Comparison of ENCODE assay signal across 10 cellular contexts in the genomic region with DNA sequence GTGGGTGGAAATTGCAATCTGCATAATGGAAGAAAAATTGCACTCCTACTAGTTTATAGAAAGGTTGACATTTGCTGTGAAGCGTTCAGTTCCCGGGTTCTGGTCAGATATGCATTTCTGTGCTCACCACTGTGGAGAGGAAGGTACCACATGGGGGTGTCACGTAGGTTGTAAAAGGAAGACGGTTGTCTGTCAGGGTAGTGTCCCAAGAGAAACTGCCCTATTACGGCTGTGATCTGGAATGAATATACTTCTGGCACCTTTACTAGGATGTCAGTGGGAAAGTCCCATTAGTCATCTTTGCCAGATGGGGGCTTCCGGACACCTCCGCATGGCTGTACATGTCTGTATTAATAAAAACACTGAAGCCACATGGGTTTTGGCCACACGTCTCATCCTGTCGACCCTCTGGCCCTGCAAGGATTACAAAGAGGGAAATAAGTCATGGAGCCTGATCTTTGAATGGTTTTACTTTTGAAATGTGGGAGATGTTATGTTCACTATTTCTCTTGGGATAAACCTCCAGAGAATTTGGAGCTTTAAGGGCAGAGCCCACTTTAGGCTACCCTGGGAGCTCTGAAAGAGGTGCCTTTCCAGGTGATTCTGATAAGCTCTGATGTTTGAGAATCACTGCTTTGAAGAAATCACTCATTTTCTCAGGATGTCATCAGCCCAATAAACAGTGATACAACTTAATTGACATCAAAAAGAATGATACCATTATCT.
DNase-seq lines count a peak whose midpoint lies in the region; ATAC-seq and TF ChIP-seq lines count a peak whose summit lies in the region.
"Had no signal": no experiment of that assay in that cellular context is flagged by ENCODE, and none has a peak within 500 bp of the region (broad histone marks: within the 10 kb centered on the region; RNA-seq: fewer than 3 reads in every experiment).

No MANE protein-coding gene starts in this region.

- H3K27me3 ChIP-seq in tibial nerve, result no peaks in the 10 kb centered on the region
- H3K27me3 ChIP-seq: pancreas had no signal

- TF ChIP-seq EP300 in tibial nerve (IDR thresholded peaks at IDR 0.05), result no peak

- 68 to 78% methylated on average over 9 of the region's 9 CpGs for WGBS in tibial nerve, 2 donors

- no peak overlapping the region for H3K27ac ChIP-seq in tibial nerve
- H3K27ac ChIP-seq: C4-2B, pancreas had no signal

- peaks cover 56% of the 10 kb centered on the region for H3K4me1 Mint-ChIP-seq in activated naive CD8-positive, alpha-beta T cell (ENCODE audit: low read depth)
- H3K4me1 Mint-ChIP-seq in immature natural killer cell, result peaks cover 0 to 15% of the 10 kb centered on the region in 2 donors

- no peak overlapping the region for H3K4me3 ChIP-seq in tibial nerve
- H3K4me3 ChIP-seq: pancreas had no signal

- peak overlapping the region; percentile 51 for H3K4me3 Mint-ChIP-seq in activated naive CD8-positive, alpha-beta T cell
- peak overlapping the region in 1 of 5 donors; percentile 0 for H3K4me3 Mint-ChIP-seq in immature natural killer cell

- H3K36me3 Mint-ChIP-seq in activated naive CD8-positive, alpha-beta T cell, result peaks cover 6% of the 10 kb centered on the region
- no peaks in the 10 kb centered on the region for H3K36me3 Mint-ChIP-seq in immature natural killer cell

- peak overlapping the region; percentile 95 for H3K27ac Mint-ChIP-seq in activated naive CD8-positive, alpha-beta T cell
- H3K27ac Mint-ChIP-seq in immature natural killer cell, result peak overlapping the region in 1 of 6 donors; percentile 1

- no peaks in the 10 kb centered on the region for H3K4me1 ChIP-seq in tibial nerve
- H3K4me1 ChIP-seq: pancreas had no signal

- no peaks in the 10 kb centered on the region for H3K27me3 Mint-ChIP-seq in activated naive CD8-positive, alpha-beta T cell
- H3K27me3 Mint-ChIP-seq in immature natural killer cell (ENCODE audit: low read depth in 3 of 3), result peaks cover 0 to 3% (median 2%) of the 10 kb centered on the region in 3 donors

- H3K9me3 Mint-ChIP-seq in activated naive CD8-positive, alpha-beta T cell (ENCODE audit: low read depth), result peaks cover 4% of the 10 kb centered on the region
- H3K9me3 Mint-ChIP-seq in immature natural killer cell, result no peaks in the 10 kb centered on the region

- TF ChIP-seq CTCF in tibial nerve (IDR thresholded peaks at IDR 0.05), result no peak

- no peaks in the 10 kb centered on the region for H3K9me3 ChIP-seq in tibial nerve
- H3K9me3 ChIP-seq: pancreas had no signal

- ATAC-seq in GM19463 (IDR thresholded peaks at IDR 0.05; ENCODE audit: unreplicated experiment) (peak; percentile 69), HG03460 (IDR thresholded peaks at IDR 0.05; ENCODE audit: unreplicated experiment) (peak; percentile 76)

- TF ChIP-seq POLR2A in tibial nerve (IDR thresholded peaks at IDR 0.05), result no peak

- in situ Hi-C loops in ACHN (cut with HindIII; ENCODE audit: low pct_ligation_motif_present, low pct_unique_long_range_greater_than_20kb, low sequenced_read_pairs), result no loop called here

- no peaks in the 10 kb centered on the region for H3K36me3 ChIP-seq in tibial nerve
- H3K36me3 ChIP-seq: pancreas had no signal

- peak; percentile 2 for DNase-seq in ACHN
- DNase-seq in stimulated activated CD8-positive, alpha-beta memory T cell treated with anti-CD3 and anti-CD28 coated beads, Interleukin-12 subunit alpha, Interleukin-12 subunit beta, amount 100 ng/mL, for 24 hours (ENCODE audit: extremely low read depth), result peak; percentile 39
- no peak for DNase-seq in tibial nerve (ENCODE audit: low spot score in 2 of 2)
- DNase-seq in iPS-NIHi11 (ENCODE audit: low spot score), result no peak
- no peak for DNase-seq in immature natural killer cell
- DNase-seq: pancreas had no signal

Comparison
In these comparisons a context has a peak if more than half of its experiments do, and no peak if none do; other contexts are left out.
1. DNase-seq: peak in ACHN (single experiment) and stimulated activated CD8-positive, alpha-beta memory T cell treated with anti-CD3 and anti-CD28 coated beads, Interleukin-12 subunit alpha, Interleukin-12 subunit beta, amount 100 ng/mL, for 24 hours (single experiment); none in tibial nerve (0 of 2), iPS-NIHi11 (single experiment) and immature natural killer cell (0 of 3).